ENCODE assay signal across 1 cellular context in genomic region chr4:165345663-165346417, GRCh38.
TF ChIP-seq lines count a peak whose summit lies in the region.

No MANE protein-coding gene starts in this region.

TF ChIP-seq in WTC11, 78 proteins besides CTCF, POLR2A, EP300 and RAD21 (continued from another document):
- no peak for TF ChIP-seq FOXP4 (CRISPR knock-in tag; IDR thresholded peaks at IDR 0.05)
- no peak for TF ChIP-seq TEAD4 (CRISPR knock-in tag; IDR thresholded peaks at IDR 0.05)
- no peak for TF ChIP-seq ATF1 (CRISPR knock-in tag; IDR thresholded peaks at IDR 0.05)
- no peak for TF ChIP-seq ETV6 (CRISPR knock-in tag; IDR thresholded peaks at IDR 0.05)
- no peak for TF ChIP-seq ZNF219 (CRISPR knock-in tag; IDR thresholded peaks at IDR 0.05; ENCODE audit: borderline replicate concordance)
- TF ChIP-seq ARID4B (CRISPR knock-in tag; IDR thresholded peaks at IDR 0.05; ENCODE audit: borderline replicate concordance), result no peak
